Comparison of ENCODE assay signal across 8 cellular contexts in the genomic region with DNA sequence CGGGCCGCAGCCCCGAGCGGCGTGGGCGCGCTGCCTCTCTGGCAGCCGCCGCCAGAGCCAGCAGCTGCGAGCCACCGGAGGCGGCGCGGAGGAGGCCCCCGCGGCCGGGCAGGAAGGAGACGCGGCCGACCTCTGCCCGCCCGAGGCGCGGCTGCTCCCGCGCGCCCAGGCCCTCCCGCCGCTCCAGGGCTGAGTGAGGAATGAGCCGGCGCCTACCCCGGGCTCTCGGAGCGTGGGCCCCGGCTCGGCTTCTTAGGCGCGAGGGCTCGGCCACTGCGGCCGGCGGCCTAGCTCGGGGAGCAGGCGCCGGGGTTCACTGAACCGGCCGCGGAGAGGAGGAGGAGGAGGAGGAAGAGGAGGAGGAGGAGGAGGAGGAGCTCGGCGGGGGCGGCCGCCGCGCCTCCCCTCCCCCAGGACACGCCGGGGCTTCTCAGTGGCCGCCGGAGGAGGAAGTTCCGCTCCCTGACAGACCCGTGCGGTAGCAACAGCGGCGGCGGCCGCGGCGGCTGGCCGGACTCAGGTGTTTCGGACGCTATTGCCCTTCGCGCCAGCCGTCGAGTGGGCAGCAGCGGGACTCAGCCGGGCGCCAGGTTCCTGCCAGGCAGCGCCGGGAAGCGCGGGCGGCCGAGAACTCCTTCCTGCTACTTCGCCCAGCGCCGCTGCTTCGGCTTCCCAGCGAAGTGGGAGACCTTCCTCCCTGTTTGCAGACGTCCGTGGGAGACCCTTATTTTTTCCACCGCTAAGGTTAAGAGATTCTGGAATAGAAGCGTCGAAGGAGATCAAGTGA.
DNase-seq lines count a peak whose midpoint lies in the region; ATAC-seq, FAIRE-seq and TF ChIP-seq lines count a peak whose summit lies in the region.

MAN1A2 (plus strand) TSS at position 468 of the 787 bp plus-strand sequence. CDS start 735 bp downstream, outside the sequence.

- H3K4me1 Mint-ChIP-seq in nephron = peaks cover 55% of the 10 kb centered on the region
- peaks cover 61% of the 10 kb centered on the region for H3K4me1 Mint-ChIP-seq in stimulated activated naive CD8-positive, alpha-beta T cell treated with anti-CD3 and anti-CD28 coated beads, Interleukin-15, amount 100 ng/mL, for 72 hours

- TF ChIP-seq CTCF in fibroblast of pulmonary artery (IDR thresholded peaks at IDR 0.05; ENCODE audit: low read length, missing control alignments) (no peak), nephron (IDR thresholded peaks at IDR 0.05; ENCODE audit: unreplicated experiment in 3 of 3) (no peak)

- H3K4me3 Mint-ChIP-seq in nephron = peak within 1 kb of the TSS; percentile 94 to 99 (median 98)
- H3K4me3 Mint-ChIP-seq in stimulated activated naive CD8-positive, alpha-beta T cell treated with anti-CD3 and anti-CD28 coated beads, Interleukin-15, amount 100 ng/mL, for 72 hours = peak within 1 kb of the TSS; percentile 89 to 90

- ATAC-seq in GM21360 (IDR thresholded peaks at IDR 0.05; ENCODE audit: unreplicated experiment) = peak; percentile 58
- ATAC-seq in stimulated activated naive CD8-positive, alpha-beta T cell treated with anti-CD3 and anti-CD28 coated beads, Interleukin-15, amount 100 ng/mL, for 72 hours = peak; percentile 80

- H3K27ac Mint-ChIP-seq in nephron = peak within 1 kb of the TSS; percentile 99 to 100 (median 100)
- H3K27ac Mint-ChIP-seq in stimulated activated naive CD8-positive, alpha-beta T cell treated with anti-CD3 and anti-CD28 coated beads, Interleukin-15, amount 100 ng/mL, for 72 hours = peak within 1 kb of the TSS; percentile 93 to 97

- no peaks in the 10 kb centered on the region for H3K27me3 Mint-ChIP-seq in nephron (ENCODE audit: low read depth)
- no peaks in the 10 kb centered on the region for H3K27me3 Mint-ChIP-seq in stimulated activated naive CD8-positive, alpha-beta T cell treated with anti-CD3 and anti-CD28 coated beads, Interleukin-15, amount 100 ng/mL, for 72 hours

- H3K4me3 ChIP-seq in fibroblast of pulmonary artery (replicated peaks; ENCODE audit: low read depth, low read length) = peak within 1 kb of the TSS; percentile 74

- peak; percentile 93 for DNase-seq in DMS 273 (lab: John Stamatoyannopoulos, UW; ENCODE audit: unreplicated experiment)
- DNase-seq in HTR-8/SVneo (ENCODE audit: insufficient read length, low spot score) = peak; percentile 35
- DNase-seq in RPMI8226 = peak; percentile 86
- peak; percentile 67 for DNase-seq in activated effector memory CD4-positive, alpha-beta T cell treated with Interleukin-2 at 50 U/mL for 16 hours
- DNase-seq in fibroblast of pulmonary artery (ENCODE audit: low read depth) = peak; percentile 74
- peak in 1 of 2 donors; percentile 81 for DNase-seq in stimulated activated naive CD8-positive, alpha-beta T cell treated with anti-CD3 and anti-CD28 coated beads, Interleukin-15, amount 100 ng/mL, for 72 hours

- H3K9me3 Mint-ChIP-seq in nephron = no peaks in the 10 kb centered on the region
- no peaks in the 10 kb centered on the region for H3K9me3 Mint-ChIP-seq in stimulated activated naive CD8-positive, alpha-beta T cell treated with anti-CD3 and anti-CD28 coated beads, Interleukin-15, amount 100 ng/mL, for 72 hours

- no peaks in the 10 kb centered on the region for H3K36me3 Mint-ChIP-seq in nephron (ENCODE audit: low read depth)

- FAIRE-seq in HTR-8/SVneo (lab: Jason Lieb, UNC) = no peak
